ENCODE assay signal across 15 cellular contexts in the genomic region with DNA sequence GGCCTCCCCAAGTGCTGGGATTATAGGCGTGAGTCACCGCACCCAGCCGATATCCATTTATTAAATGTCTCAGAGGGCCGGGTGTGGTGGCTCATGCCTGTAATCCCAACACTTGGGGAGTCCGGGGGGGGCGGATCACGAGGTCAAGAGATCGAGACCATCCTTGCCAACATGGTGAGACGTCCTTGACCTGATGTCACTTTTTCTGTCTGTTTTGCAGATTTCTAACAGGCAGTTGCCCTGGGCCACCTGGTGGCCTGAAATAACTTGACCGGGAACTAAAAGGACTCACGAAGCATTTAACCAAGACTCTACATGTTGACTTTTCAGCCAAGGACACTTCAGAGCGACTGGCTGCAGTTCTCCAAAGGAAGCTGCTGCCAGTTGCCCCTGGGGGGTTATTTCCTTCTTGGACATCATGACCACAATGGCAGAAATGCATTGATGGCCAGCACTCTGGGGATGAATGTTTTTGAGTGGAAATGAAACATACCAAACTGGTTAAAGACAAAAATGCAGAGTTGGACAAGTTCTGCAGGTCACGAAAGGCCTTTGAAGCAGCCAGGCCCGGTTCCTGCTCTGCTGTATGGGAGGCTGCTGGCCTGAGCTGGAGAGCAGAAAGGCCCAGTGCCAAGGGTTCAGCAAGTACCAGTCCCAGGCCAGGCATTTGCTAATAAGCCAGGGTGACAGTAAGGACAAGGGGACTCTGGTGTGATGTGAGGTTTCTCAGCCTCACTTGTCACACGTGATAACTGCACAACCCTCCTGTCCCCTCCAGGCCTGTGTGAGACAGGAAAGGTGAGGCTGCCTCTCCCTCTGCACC. TPM values are rescaled to one million over a fixed set of nuclear protein-coding genes. Genes with fewer than 3 reads are reported as not detected.
DNase-seq lines count a peak whose midpoint lies in the region; ATAC-seq, FAIRE-seq and TF ChIP-seq lines count a peak whose summit lies in the region.
"Had no signal": no experiment of that assay in that cellular context is flagged by ENCODE, and none has a peak within 500 bp of the region (broad histone marks: within the 10 kb centered on the region; RNA-seq: fewer than 3 reads in every experiment).

No MANE protein-coding gene starts in this region.

- TF ChIP-seq CTCF in SK-N-SH (IDR thresholded peaks at IDR 0.05): peak; percentile 34; the same call in 1 of the 2 replicates
- TF ChIP-seq CTCF in K562 (IDR thresholded peaks at IDR 0.05 in 2 of 3, conservative IDR thresholded peaks at IDR 0.05 in 1 of 3; ENCODE audit: insufficient read depth in 2 of 3, low read depth in 1 of 3, low read length in 3 of 3): peak in 2 of 3 experiments; percentile 38 to 46; a peak in 3 of 6 replicates
- TF ChIP-seq CTCF in testis (IDR thresholded peaks at IDR 0.05): peak in 1 of 3 experiments; percentile 31

- POLR2A ChIA-PET in SK-N-SH (lab: Yijun Ruan, JAX) (interaction anchor here (1.4 to 1.8 kb wide), 2 partner anchors 9 to 10 kb away, joined by 4 to 8 read pairs; a partner anchor contains a TSS), K562 (lab: Yijun Ruan, JAX) (interaction anchor here (0.8 to 1.8 kb wide), 4 partner anchors 10 to 147 kb away, joined by 3 to 6 read pairs (median 4); a partner anchor contains a TSS)

- no TSS peak for BruUV-seq in K562 (replicated peaks; lab: Mats Ljungman, UMichigan)

- TF ChIP-seq EP300 in SK-N-SH (IDR thresholded peaks at IDR 0.05; ENCODE audit: borderline replicate concordance in 1 of 2, low read depth in 1 of 2, low read length in 1 of 2): no peak
- no peak for TF ChIP-seq EP300 in K562 (IDR thresholded peaks at IDR 0.05; ENCODE audit: low read length)

- no peak overlapping the region; a peak in 1 of 4 replicates for H3K4me3 ChIP-seq in SK-N-SH (ENCODE audit: low read depth in 2 of 2, low read length in 1 of 2)
- H3K4me3 ChIP-seq in K562: no peak overlapping the region
- H3K4me3 ChIP-seq in testis: no peak overlapping the region
- H3K4me3 ChIP-seq: pancreas had no signal

- H3K27ac ChIP-seq in SK-N-SH (ENCODE audit: low read depth in 2 of 2, low read length in 1 of 2) (no peak overlapping the region), K562 (ENCODE audit: extremely low read depth, low read depth, low read length) (no peak overlapping the region), testis (no peak overlapping the region)
- H3K27ac ChIP-seq: HL-60, pancreas had no signal

- H3K9me3 ChIP-seq in SK-N-SH: no peaks in the 10 kb centered on the region
- no peaks in the 10 kb centered on the region for H3K9me3 ChIP-seq in K562 (replicated peaks; ENCODE audit: control insufficient read depth, insufficient read depth, low read depth, low read length)
- H3K9me3 ChIP-seq in testis: no peaks in the 10 kb centered on the region
- H3K9me3 ChIP-seq: pancreas had no signal

- WGBS in SK-N-SH (ENCODE audit: low lambda C conversion rate): 84% methylated on average over 14 of the region's 15 CpGs
- 32% methylated on average over 15 of the region's 15 CpGs for WGBS in K562 (ENCODE audit: insufficient coverage, low coverage, missing lambda C conversion rate)
- WGBS in testis, 2 donors: 55 to 64% methylated on average over 14 to 15 of the region's 15 CpGs

- H3K36me3 ChIP-seq in SK-N-SH (replicated peaks in 1 of 2; ENCODE audit: control insufficient read depth in 1 of 2, insufficient read depth in 2 of 2, low read length in 1 of 2) (no peaks in the 10 kb centered on the region), K562 (ENCODE audit: control insufficient read depth, insufficient read depth, low read length) (no peaks in the 10 kb centered on the region), testis (ENCODE audit: low read depth, missing control alignments) (no peaks in the 10 kb centered on the region)
- H3K36me3 ChIP-seq: pancreas had no signal

- TF ChIP-seq RAD21 in SK-N-SH (IDR thresholded peaks at IDR 0.05; ENCODE audit: low read length): no peak
- 0 out of 4 replicates have a peak, but pooled peaks of 1 of the 2 experiments have one; percentile 12 for TF ChIP-seq RAD21 in K562 (CRISPR knock-in tag; conservative IDR thresholded peaks at IDR 0.05 in 1 of 2, IDR thresholded peaks at IDR 0.05 in 1 of 2)

- no peaks in the 10 kb centered on the region for H3K9me1 ChIP-seq in K562 (ENCODE audit: control insufficient read depth, insufficient read depth, low read length)

- no peaks in the 10 kb centered on the region for H3K4me1 ChIP-seq in SK-N-SH (ENCODE audit: control insufficient read depth in 1 of 2, insufficient read depth in 2 of 2, low read depth in 1 of 2, low read length in 1 of 2)
- H3K4me1 ChIP-seq in K562 (replicated peaks in 1 of 2; ENCODE audit: control insufficient read depth in 2 of 2, insufficient read depth in 2 of 2, low read length in 2 of 2): peaks cover 2 to 15% of the 10 kb centered on the region in 2 experiments; a peak in 2 of 5 replicates
- peaks cover 7% of the 10 kb centered on the region for H3K4me1 ChIP-seq in testis
- H3K4me1 ChIP-seq: pancreas had no signal

- no peaks in the 10 kb centered on the region for H3K9me2 ChIP-seq in SK-N-SH

- H3K9ac ChIP-seq in SK-N-SH (no peak overlapping the region), K562 (ENCODE audit: insufficient read depth in 1 of 2, low read depth in 2 of 2, low read length in 2 of 2) (peak overlapping the region in 1 of 2 experiments; percentile 68; a peak in 1 of 4 replicates)

- DNase-seq in SK-N-SH (no peak), K562 (ENCODE audit: extremely low read depth in 1 of 4, low spot score in 3 of 4) (no peak), left ventricle myocardium superior (peak; percentile 67), testis (peak; percentile 48), NCI-H526 (lab: John Stamatoyannopoulos, UW) (no peak), NCI-H1048 (lab: John Stamatoyannopoulos, UW) (no peak), activated gamma-delta T cell treated with Interleukin-2 at 50 U/mL for 16 hours (no peak)
- DNase-seq: ACHN; activated T-cell treated with anti-CD3 and anti-CD28 coated beads, Interleukin-2, amount 50 U/mL, for 24 hours; MM.1S; NCI-H2227 treated with DMSO at 0.1 percent for 48 hours; SHP77 had no signal

- FAIRE-seq in K562 (lab: Jason Lieb, UNC): peak; percentile 58
- FAIRE-seq: pancreas had no signal

- no peaks in the 10 kb centered on the region for H3K27me3 ChIP-seq in SK-N-SH (ENCODE audit: insufficient read depth)
- no peaks in the 10 kb centered on the region for H3K27me3 ChIP-seq in K562 (ENCODE audit: control insufficient read depth in 2 of 2, insufficient read depth in 2 of 2, low read length in 2 of 2)
- no peaks in the 10 kb centered on the region for H3K27me3 ChIP-seq in testis
- H3K27me3 ChIP-seq: pancreas had no signal

- H2AFZ ChIP-seq in SK-N-SH (ENCODE audit: low read depth) (no peak overlapping the region), K562 (ENCODE audit: low read depth, low read length) (no peak overlapping the region)

- in situ Hi-C loops in K562 (cut with MboI): no loop called here

- TF ChIP-seq POLR2A in K562 (conservative IDR thresholded peaks at IDR 0.05) (no peak), testis (IDR thresholded peaks at IDR 0.05) (no peak)

- CTCF ChIA-PET in SK-N-SH (lab: Yijun Ruan, JAX): interaction anchor here (1.2 kb wide), 1 partner anchor 44 kb away, joined by 3 read pairs; no protein-coding TSS in a partner anchor
- CTCF ChIA-PET in K562 (lab: Yijun Ruan, JAX; ENCODE audit: low intra/inter-chr PET ratio): no interaction called here

- intact Hi-C loops in K562 (cut with micrococcal nuclease): no loop called here
- intact Hi-C loops in left ventricle myocardium superior (cut with micrococcal nuclease): no loop called here
- intact Hi-C loops in testis (cut with DNase I; ENCODE audit: low total_unique reads): no loop called here

- ATAC-seq in SK-N-SH treated with all-trans-retinoic acid at 6 μM for 48 hours (no peak), K562 (peak; percentile 62), left ventricle myocardium superior (peak; percentile 93)
- ATAC-seq: pancreas had no signal

- H3K79me2 ChIP-seq in SK-N-SH (ENCODE audit: insufficient read depth) (no peaks in the 10 kb centered on the region), K562 (ENCODE audit: control insufficient read depth, insufficient read depth, low read length) (no peaks in the 10 kb centered on the region)

- H3K4me2 ChIP-seq in SK-N-SH: no peak overlapping the region
- H3K4me2 ChIP-seq in K562 (ENCODE audit: insufficient read depth, low read length): no peak overlapping the region

- H4K20me1 ChIP-seq in SK-N-SH (ENCODE audit: insufficient read depth): no peaks in the 10 kb centered on the region
- no peaks in the 10 kb centered on the region for H4K20me1 ChIP-seq in K562 (replicated peaks; ENCODE audit: control insufficient read depth, insufficient read depth, low read length)

- H3F3A ChIP-seq in SK-N-SH (replicated peaks; ENCODE audit: insufficient read depth): no peaks in the 10 kb centered on the region

RNA-seq across cellular contexts. Expression of a gene that starts 8.3 kb away (rescaled TPM):
- polyA plus RNA-seq in SK-N-SH (2012; rRNA removed) (1.2 and 1.6 TPM in 2 replicates), K562 (2011; rRNA removed) (0.21 and 0.28 TPM in 2 replicates), K562 (2014; fragmentation: Illumina TruSeq; extraction: Trizol) (0.10 TPM in 1 of 2 replicates, not detected in the other), K562 (2014; fragmentation: Nextera tagmentation; extraction: Ambion mirVana) (not detected), K562 (2014; rRNA removed) (0.57 and 0.73 TPM in 2 replicates), testis (ENCODE audit: insufficient read depth, low read depth, low replicate concordance) (1.3 TPM)
- polyA plus RNA-seq in SK-N-SH (2012; cell fraction: cytosol; rRNA removed): 0.58 and 1.1 TPM in 2 replicates
- polyA plus RNA-seq in SK-N-SH (2012; cell fraction: nucleus; rRNA removed): 2.2 and 3.3 TPM in 2 replicates
- 1.00 TPM in 1 of 2 replicates, not detected in the other for total RNA-seq in K562 (2011; cell fraction: chromatin; rRNA removed; ENCODE audit: low replicate concordance)
- 0.83 and 1.1 TPM in 2 replicates for total RNA-seq in K562 (2011; cell fraction: nucleolus; rRNA removed)
- total RNA-seq in K562 (2011; cell fraction: nucleoplasm; rRNA removed): 0.31 and 0.37 TPM in 2 replicates
- total RNA-seq in K562 (2014; rRNA removed) (1.8 and 2.1 TPM in 2 replicates), K562 (2014; rRNA removed; fragmentation: Illumina TruSeq; extraction: Trizol) (not detected in 2 replicates), K562 (2015; rRNA removed; fragmentation: Illumina TruSeq; extraction: Trizol) (0.11 TPM in 2 replicates), K562 (2021) (0.54 and 1.2 TPM in 2 replicates), left ventricle myocardium superior (0.37 TPM), testis (1 to 10 TPM; 6.2 to 9.3 TPM)
- 0.55 and 3.2 TPM in 2 replicates for polyA plus RNA-seq in K562 (2011; cell fraction: cytosol; rRNA removed)
- 0.62 and 1.3 TPM in 2 replicates for polyA plus RNA-seq in K562 (2011; cell fraction: nucleus; rRNA removed)
- polyA plus RNA-seq in K562 (2012): 0.43 and 1.1 TPM in 2 replicates
- polyA minus RNA-seq in K562 (2011; rRNA and poly(A)+ RNA removed): not detected in 2 replicates
- 0.67 and 1.1 TPM in 2 replicates for polyA minus RNA-seq in K562 (2011; cell fraction: cytosol; rRNA and poly(A)+ RNA removed)
- polyA minus RNA-seq in K562 (2011; cell fraction: nucleus; rRNA and poly(A)+ RNA removed): 0.44 and 0.54 TPM in 2 replicates

RNA-seq across cellular contexts. Expression of a gene that starts 10.0 kb away (rescaled TPM):
- polyA plus RNA-seq in SK-N-SH (2012; rRNA removed): 1.0 and 1.1 TPM in 2 replicates
- 0.30 and 0.45 TPM in 2 replicates for polyA plus RNA-seq in SK-N-SH (2012; cell fraction: cytosol; rRNA removed)
- polyA plus RNA-seq in SK-N-SH (2012; cell fraction: nucleus; rRNA removed): 8.1 and 13.1 TPM in 2 replicates
- 4.1 and 7.1 TPM in 2 replicates for total RNA-seq in K562 (2011; cell fraction: chromatin; rRNA removed; ENCODE audit: low replicate concordance)
- total RNA-seq in K562 (2011; cell fraction: nucleolus; rRNA removed): 3.7 and 6.0 TPM in 2 replicates
- 1.8 and 2.1 TPM in 2 replicates for total RNA-seq in K562 (2011; cell fraction: nucleoplasm; rRNA removed)
- total RNA-seq in K562 (2014; rRNA removed): 0.45 and 0.98 TPM in 2 replicates
- 0.22 and 0.29 TPM in 2 replicates for total RNA-seq in K562 (2014; rRNA removed; fragmentation: Illumina TruSeq; extraction: Trizol)
- total RNA-seq in K562 (2015; rRNA removed; fragmentation: Illumina TruSeq; extraction: Trizol): 0.43 and 0.57 TPM in 2 replicates
- 0.89 and 0.96 TPM in 2 replicates for total RNA-seq in K562 (2021)
- polyA plus RNA-seq in K562 (2011; rRNA removed): 0.96 and 0.98 TPM in 2 replicates
- polyA plus RNA-seq in K562 (2011; cell fraction: cytosol; rRNA removed): 0.81 and 2.7 TPM in 2 replicates
- 3.2 and 8.8 TPM in 2 replicates for polyA plus RNA-seq in K562 (2011; cell fraction: nucleus; rRNA removed)
- polyA plus RNA-seq in K562 (2012): 1.0 and 2.0 TPM in 2 replicates
- 0.24 and 0.36 TPM in 2 replicates for polyA plus RNA-seq in K562 (2014; fragmentation: Illumina TruSeq; extraction: Trizol)
- polyA plus RNA-seq in K562 (2014; fragmentation: Nextera tagmentation; extraction: Ambion mirVana): under 1 TPM in 1 of 2 experiments, not detected in 1; 0.06 TPM
- 0.56 and 0.63 TPM in 2 replicates for polyA plus RNA-seq in K562 (2014; rRNA removed)
- 0.74 and 0.93 TPM in 2 replicates for polyA minus RNA-seq in K562 (2011; rRNA and poly(A)+ RNA removed)
- polyA minus RNA-seq in K562 (2011; cell fraction: cytosol; rRNA and poly(A)+ RNA removed): 0.57 and 0.82 TPM in 2 replicates
- polyA minus RNA-seq in K562 (2011; cell fraction: nucleus; rRNA and poly(A)+ RNA removed): 1.5 and 2.1 TPM in 2 replicates
- total RNA-seq in left ventricle myocardium superior: 0.55 TPM
- 10 to 100 TPM; 10.3 to 10.7 TPM for total RNA-seq in testis
- polyA plus RNA-seq in testis (ENCODE audit: insufficient read depth, low read depth, low replicate concordance): 2.6 TPM

RNA-seq across cellular contexts. Expression of a gene that starts 14.5 kb away (rescaled TPM):
- 3,905 and 4,334 TPM in 2 replicates for polyA plus RNA-seq in SK-N-SH (2012; rRNA removed)
- polyA plus RNA-seq in SK-N-SH (2012; cell fraction: cytosol; rRNA removed): 2,353 and 3,574 TPM in 2 replicates
- polyA plus RNA-seq in SK-N-SH (2012; cell fraction: nucleus; rRNA removed): 1,227 and 1,326 TPM in 2 replicates
- 345 and 934 TPM in 2 replicates for total RNA-seq in K562 (2011; cell fraction: chromatin; rRNA removed; ENCODE audit: low replicate concordance)
- total RNA-seq in K562 (2011; cell fraction: nucleolus; rRNA removed): 1,499 and 1,711 TPM in 2 replicates
- 1,436 and 2,256 TPM in 2 replicates for total RNA-seq in K562 (2011; cell fraction: nucleoplasm; rRNA removed)
- total RNA-seq in K562 (2014; rRNA removed): 3,570 and 3,842 TPM in 2 replicates
- total RNA-seq in K562 (2014; rRNA removed; fragmentation: Illumina TruSeq; extraction: Trizol): 800 and 1,228 TPM in 2 replicates
- 1,556 and 1,583 TPM in 2 replicates for total RNA-seq in K562 (2015; rRNA removed; fragmentation: Illumina TruSeq; extraction: Trizol)
- 2,248 and 2,336 TPM in 2 replicates for total RNA-seq in K562 (2021)
- 3,238 and 3,879 TPM in 2 replicates for polyA plus RNA-seq in K562 (2011; rRNA removed)
- polyA plus RNA-seq in K562 (2011; cell fraction: cytosol; rRNA removed): 6,312 and 9,379 TPM in 2 replicates
- 1,727 and 2,219 TPM in 2 replicates for polyA plus RNA-seq in K562 (2011; cell fraction: nucleus; rRNA removed)
- 2,682 and 3,255 TPM in 2 replicates for polyA plus RNA-seq in K562 (2012)
- polyA plus RNA-seq in K562 (2014; fragmentation: Illumina TruSeq; extraction: Trizol): 1,865 and 2,679 TPM in 2 replicates
- polyA plus RNA-seq in K562 (2014; fragmentation: Nextera tagmentation; extraction: Ambion mirVana): 1,000 to 10,000 TPM; 2,484 to 2,751 TPM
- 3,494 and 3,885 TPM in 2 replicates for polyA plus RNA-seq in K562 (2014; rRNA removed)
- polyA minus RNA-seq in K562 (2011; rRNA and poly(A)+ RNA removed): 2,086 and 2,630 TPM in 2 replicates
- 1,081 and 1,118 TPM in 2 replicates for polyA minus RNA-seq in K562 (2011; cell fraction: cytosol; rRNA and poly(A)+ RNA removed)
- 377 and 605 TPM in 2 replicates for polyA minus RNA-seq in K562 (2011; cell fraction: nucleus; rRNA and poly(A)+ RNA removed)
- total RNA-seq in left ventricle myocardium superior: 483 TPM
- total RNA-seq in testis: 1,000 to 10,000 TPM in 1 of 2 donors, 100 to 1,000 TPM in 1; 437 to 1,004 TPM
- polyA plus RNA-seq in testis (ENCODE audit: insufficient read depth, low read depth, low replicate concordance): 746 TPM

RNA-seq across cellular contexts. Expression of a gene that starts 19.2 kb away (rescaled TPM):
- polyA plus RNA-seq in SK-N-SH (2012; rRNA removed) (61.4 and 62.6 TPM in 2 replicates), K562 (2011; rRNA removed) (2.6 and 5.7 TPM in 2 replicates), K562 (2014; fragmentation: Illumina TruSeq; extraction: Trizol) (0.10 and 1.5 TPM in 2 replicates), K562 (2014; fragmentation: Nextera tagmentation; extraction: Ambion mirVana) (1 to 10 TPM; 1.2 to 2.4 TPM), K562 (2014; rRNA removed) (14.0 and 15.9 TPM in 2 replicates), testis (ENCODE audit: insufficient read depth, low read depth, low replicate concordance) (4.5 TPM)
- polyA plus RNA-seq in SK-N-SH (2012; cell fraction: cytosol; rRNA removed): 39.1 and 61.2 TPM in 2 replicates
- polyA plus RNA-seq in SK-N-SH (2012; cell fraction: nucleus; rRNA removed): 23.3 and 58.0 TPM in 2 replicates
- 2.7 and 6.5 TPM in 2 replicates for total RNA-seq in K562 (2011; cell fraction: chromatin; rRNA removed; ENCODE audit: low replicate concordance)
- total RNA-seq in K562 (2011; cell fraction: nucleolus; rRNA removed): 3.0 and 4.8 TPM in 2 replicates
- 4.9 and 5.3 TPM in 2 replicates for total RNA-seq in K562 (2011; cell fraction: nucleoplasm; rRNA removed)
- total RNA-seq in K562 (2014; rRNA removed) (19.8 and 24.6 TPM in 2 replicates), K562 (2014; rRNA removed; fragmentation: Illumina TruSeq; extraction: Trizol) (0.76 and 0.96 TPM in 2 replicates), K562 (2015; rRNA removed; fragmentation: Illumina TruSeq; extraction: Trizol) (3.1 and 3.6 TPM in 2 replicates), K562 (2021) (11.8 and 12.1 TPM in 2 replicates), left ventricle myocardium superior (5.7 TPM), testis (10 to 100 TPM in 1 of 2 donors, 1 to 10 TPM in 1; 3.5 to 13.1 TPM)
- polyA plus RNA-seq in K562 (2011; cell fraction: cytosol; rRNA removed): 14.5 and 55.0 TPM in 2 replicates
- 4.9 and 5.4 TPM in 2 replicates for polyA plus RNA-seq in K562 (2011; cell fraction: nucleus; rRNA removed)
- 12.0 and 15.2 TPM in 2 replicates for polyA plus RNA-seq in K562 (2012)
- polyA minus RNA-seq in K562 (2011; rRNA and poly(A)+ RNA removed): 0.51 and 0.56 TPM in 2 replicates
- 0.48 and 3.5 TPM in 2 replicates for polyA minus RNA-seq in K562 (2011; cell fraction: cytosol; rRNA and poly(A)+ RNA removed)
- 1.3 and 1.6 TPM in 2 replicates for polyA minus RNA-seq in K562 (2011; cell fraction: nucleus; rRNA and poly(A)+ RNA removed)

RNA-seq across cellular contexts. Expression of a gene that starts 22.9 kb away (rescaled TPM):
- polyA plus RNA-seq in SK-N-SH (2012; rRNA removed): 0.13 TPM in 1 of 2 replicates, not detected in the other
- polyA plus RNA-seq in SK-N-SH (2012; cell fraction: cytosol; rRNA removed): not detected in 2 replicates
- polyA plus RNA-seq in SK-N-SH (2012; cell fraction: nucleus; rRNA removed): 0.09 TPM in 1 of 2 replicates, not detected in the other
- 0.46 and 1.3 TPM in 2 replicates for total RNA-seq in K562 (2011; cell fraction: chromatin; rRNA removed; ENCODE audit: low replicate concordance)
- 3.0 and 3.7 TPM in 2 replicates for total RNA-seq in K562 (2011; cell fraction: nucleolus; rRNA removed)
- 1.4 TPM in 1 of 2 replicates, not detected in the other for total RNA-seq in K562 (2011; cell fraction: nucleoplasm; rRNA removed)
- 0.37 TPM in 1 of 2 replicates, not detected in the other for total RNA-seq in K562 (2014; rRNA removed)
- not detected in 2 replicates for total RNA-seq in K562 (2014; rRNA removed; fragmentation: Illumina TruSeq; extraction: Trizol)
- total RNA-seq in K562 (2015; rRNA removed; fragmentation: Illumina TruSeq; extraction: Trizol): not detected in 2 replicates
- total RNA-seq in K562 (2021): 0.31 and 0.33 TPM in 2 replicates
- not detected in 2 replicates for polyA plus RNA-seq in K562 (2011; rRNA removed)
- polyA plus RNA-seq in K562 (2011; cell fraction: cytosol; rRNA removed): not detected in 2 replicates
- polyA plus RNA-seq in K562 (2011; cell fraction: nucleus; rRNA removed): 0.11 and 0.23 TPM in 2 replicates
- polyA plus RNA-seq in K562 (2012): not detected in 2 replicates
- polyA plus RNA-seq in K562 (2014; fragmentation: Illumina TruSeq; extraction: Trizol): not detected in 2 replicates
- polyA plus RNA-seq in K562 (2014; fragmentation: Nextera tagmentation; extraction: Ambion mirVana): not detected
- not detected in 2 replicates for polyA plus RNA-seq in K562 (2014; rRNA removed)
- not detected in 2 replicates for polyA minus RNA-seq in K562 (2011; rRNA and poly(A)+ RNA removed)
- polyA minus RNA-seq in K562 (2011; cell fraction: cytosol; rRNA and poly(A)+ RNA removed): not detected in 2 replicates
- polyA minus RNA-seq in K562 (2011; cell fraction: nucleus; rRNA and poly(A)+ RNA removed): 1.3 and 1.6 TPM in 2 replicates
- total RNA-seq in left ventricle myocardium superior: not detected
- not detected for total RNA-seq in testis
- polyA plus RNA-seq in testis (ENCODE audit: insufficient read depth, low read depth, low replicate concordance): not detected
- total RNA-seq: pancreas had no signal
- polyA plus RNA-seq: pancreas had no signal

Comparison
In these comparisons a context has a peak if more than half of its experiments do, and no peak if none do; other contexts are left out.
1. DNase-seq: peak in left ventricle myocardium superior (single experiment) and testis (single experiment); none in SK-N-SH (single experiment), K562 (0 of 4), NCI-H526 (0 of 2), NCI-H1048 (single experiment) and activated gamma-delta T cell treated with Interleukin-2 at 50 U/mL for 16 hours (single experiment).